Comparison of ENCODE assay signal across 8 cellular contexts in genomic region chr4:172202480-172203076, GRCh38.
DNase-seq lines count a peak whose midpoint lies in the region; ATAC-seq and TF ChIP-seq lines count a peak whose summit lies in the region.

No MANE protein-coding gene starts in this region.

- no peaks in the 10 kb centered on the region for H3K79me2 ChIP-seq in PC-9 (ENCODE audit: low read depth)

- in situ Hi-C loops in transverse colon (cut with MboI; ENCODE audit: low pct_ligation_motif_present in 1 of 4, low pct_unique_long_range_greater_than_20kb in 1 of 4, low sequenced_read_pairs in 3 of 4), result no loop called here

- H4K20me1 ChIP-seq in PC-9 (ENCODE audit: insufficient read depth), result no peaks in the 10 kb centered on the region

- no peaks in the 10 kb centered on the region for H3F3A ChIP-seq in PC-9 (ENCODE audit: insufficient read depth, low read depth)

- no peak overlapping the region for H3K4me2 ChIP-seq in PC-9

- no peak for TF ChIP-seq EP300 in transverse colon (IDR thresholded peaks at IDR 0.05; ENCODE audit: low read depth)

- H3K9me3 ChIP-seq in PC-9 (ENCODE audit: insufficient read depth, low read depth) (no peaks in the 10 kb centered on the region), transverse colon (no peaks in the 10 kb centered on the region), esophagus squamous epithelium (no peaks in the 10 kb centered on the region)

- H3K4me1 ChIP-seq in PC-9 (replicated peaks; ENCODE audit: insufficient read depth) (no peaks in the 10 kb centered on the region), transverse colon (no peaks in the 10 kb centered on the region), esophagus squamous epithelium (no peaks in the 10 kb centered on the region)

- no peak overlapping the region for H3K27ac ChIP-seq in PC-9
- H3K27ac ChIP-seq in transverse colon, result no peak overlapping the region
- no peak overlapping the region for H3K27ac ChIP-seq in esophagus squamous epithelium

- intact Hi-C loops in PC-9 (cut with micrococcal nuclease; ENCODE audit: unreplicated experiment) (loop anchor here (2.0 to 10.0 kb wide), 2 partner anchors 1208 to 1944 kb away; no protein-coding TSS in a partner anchor), transverse colon (cut with DNase I; ENCODE audit: low total_unique reads) (no loop called here), esophagus squamous epithelium (cut with DNase I) (no loop called here)

- H2AFZ ChIP-seq in PC-9, result no peak overlapping the region

- H3K27me3 ChIP-seq in PC-9 (ENCODE audit: insufficient read depth, low read depth), result no peaks in the 10 kb centered on the region
- H3K27me3 ChIP-seq in transverse colon, result no peaks in the 10 kb centered on the region
- no peaks in the 10 kb centered on the region for H3K27me3 ChIP-seq in esophagus squamous epithelium

- H3K36me3 ChIP-seq in PC-9 (ENCODE audit: low read depth) (no peaks in the 10 kb centered on the region), transverse colon (no peaks in the 10 kb centered on the region), esophagus squamous epithelium (no peaks in the 10 kb centered on the region)

- TF ChIP-seq CTCF in PC-9 (conservative IDR thresholded peaks at IDR 0.05), result peak; percentile 67
- TF ChIP-seq CTCF in transverse colon (IDR thresholded peaks at IDR 0.05), result peak in 4 of 5 experiments; percentile 18 to 41 (median 23)
- peak in 3 of 6 experiments; percentile 8 to 28 (median 27) for TF ChIP-seq CTCF in esophagus squamous epithelium (IDR thresholded peaks at IDR 0.05)

- DNase-seq in GM04504 (ENCODE audit: low read depth) (peak; percentile 14), PC-9 (no peak), fibroblast of the conjunctiva (ENCODE audit: low read depth) (peak; percentile 14), transverse colon (no peak), NCI-H2227 (lab: John Stamatoyannopoulos, UW; ENCODE audit: unreplicated experiment) (no peak), esophagus squamous epithelium (lab: John Stamatoyannopoulos, UW) (no peak)
- no peak for DNase-seq in stimulated activated CD4-positive, alpha-beta T cell treated with anti-CD3 and anti-CD28 coated beads, Interleukin-2, amount 100 ng/mL, for 24 hours

- no peak overlapping the region for H3K4me3 ChIP-seq in PC-9
- H3K4me3 ChIP-seq in transverse colon, result no peak overlapping the region
- no peak overlapping the region for H3K4me3 ChIP-seq in esophagus squamous epithelium

- POLR2A ChIA-PET in PC-9 (lab: Charles Lee; ENCODE audit: unreplicated experiment), result no interaction called here

- ATAC-seq in HG03342 (IDR thresholded peaks at IDR 0.05; ENCODE audit: unreplicated experiment), result peak; percentile 67

- H3K9me2 ChIP-seq in PC-9 (ENCODE audit: insufficient read depth), result no peaks in the 10 kb centered on the region

- TF ChIP-seq POLR2A in transverse colon (IDR thresholded peaks at IDR 0.05) (no peak), esophagus squamous epithelium (IDR thresholded peaks at IDR 0.05) (no peak)

- no TSS peak for BruUV-seq in PC-9 (replicated peaks; lab: Mats Ljungman, UMichigan)

- CTCF ChIA-PET in PC-9 (lab: Charles Lee), result no interaction called here

Comparison
In these comparisons a context has a peak if more than half of its experiments do, and no peak if none do; other contexts are left out.
1. DNase-seq: peak in GM04504 (single experiment) and fibroblast of the conjunctiva (single experiment); none in PC-9 (0 of 2), transverse colon (single experiment), stimulated activated CD4-positive, alpha-beta T cell treated with anti-CD3 and anti-CD28 coated beads, Interleukin-2, amount 100 ng/mL, for 24 hours (0 of 2), NCI-H2227 (single experiment) and esophagus squamous epithelium (single experiment).